Comparison of ENCODE assay signal across 8 cellular contexts in the genomic region with DNA sequence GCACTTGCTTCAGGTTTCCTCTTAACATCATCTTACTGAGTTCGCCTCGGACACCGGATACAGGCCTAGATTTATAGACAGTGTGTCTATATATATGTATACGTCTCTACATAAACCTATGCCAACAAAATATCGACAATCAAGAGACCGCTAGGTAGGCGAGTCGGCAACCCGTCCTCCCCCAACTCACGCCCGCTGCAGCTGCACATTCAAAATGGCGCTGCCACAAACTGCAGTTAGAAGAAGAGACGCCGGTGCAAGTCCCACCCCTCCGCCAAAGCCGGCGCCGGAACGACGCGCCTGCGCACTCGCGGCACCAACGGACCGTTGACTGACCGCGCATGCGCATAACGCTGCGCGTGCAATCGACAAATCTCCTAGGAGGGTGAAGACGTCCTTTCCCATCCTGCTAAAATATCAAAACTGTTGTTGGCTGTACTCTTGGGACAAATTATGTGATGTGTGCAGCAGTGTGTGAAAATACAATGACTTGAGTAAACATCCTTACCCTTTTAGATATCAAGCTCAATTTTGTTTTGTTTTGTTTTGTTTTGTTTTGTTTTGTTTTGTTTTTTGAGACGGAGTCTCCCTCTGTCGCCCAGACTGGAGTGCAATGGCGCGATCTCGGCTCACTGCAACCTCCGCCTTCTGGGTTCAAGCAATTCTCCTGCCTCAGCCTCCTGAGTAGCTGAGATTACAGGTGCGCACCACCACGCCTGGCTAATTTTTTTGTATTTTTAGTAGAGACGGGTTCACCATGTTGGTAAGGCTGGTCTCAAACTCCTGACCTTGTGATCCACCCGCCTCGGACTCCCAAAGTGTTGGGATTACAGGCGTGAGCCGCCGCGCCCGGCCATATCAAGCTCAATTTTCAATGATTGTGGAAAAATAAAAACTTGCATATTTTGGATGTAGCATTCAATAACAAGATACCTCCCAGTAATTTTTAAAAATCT. TPM values are rescaled to one million over a fixed set of nuclear protein-coding genes. Genes with fewer than 3 reads are reported as not detected.
DNase-seq lines count a peak whose midpoint lies in the region; TF ChIP-seq lines count a peak whose summit lies in the region.
"Not testable (repeated sequence)": the region's sequence is repeated elsewhere in the genome, so short reads cannot be mapped to it uniquely, and the experiment has no call there.

A gene with protein sequence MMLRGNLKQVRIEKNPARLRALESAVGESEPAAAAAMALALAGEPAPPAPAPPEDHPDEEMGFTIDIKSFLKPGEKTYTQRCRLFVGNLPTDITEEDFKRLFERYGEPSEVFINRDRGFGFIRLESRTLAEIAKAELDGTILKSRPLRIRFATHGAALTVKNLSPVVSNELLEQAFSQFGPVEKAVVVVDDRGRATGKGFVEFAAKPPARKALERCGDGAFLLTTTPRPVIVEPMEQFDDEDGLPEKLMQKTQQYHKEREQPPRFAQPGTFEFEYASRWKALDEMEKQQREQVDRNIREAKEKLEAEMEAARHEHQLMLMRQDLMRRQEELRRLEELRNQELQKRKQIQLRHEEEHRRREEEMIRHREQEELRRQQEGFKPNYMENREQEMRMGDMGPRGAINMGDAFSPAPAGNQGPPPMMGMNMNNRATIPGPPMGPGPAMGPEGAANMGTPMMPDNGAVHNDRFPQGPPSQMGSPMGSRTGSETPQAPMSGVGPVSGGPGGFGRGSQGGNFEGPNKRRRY (minus strand): TSS at position 219 of the 956 bp plus-strand sequence. CDS start 188 bp downstream, at position 31.

- not testable (repeated sequence) for H3K27me3 ChIP-seq in CD8-positive, alpha-beta memory T cell (ENCODE audit: insufficient read depth, low read length, poor library complexity, severe bottlenecking); effector memory CD4-positive, alpha-beta T cell (replicated peaks; ENCODE audit: control insufficient read depth, insufficient read depth, low read length, poor library complexity, severe bottlenecking)

- H3K4me1 Mint-ChIP-seq in CD8-positive, alpha-beta memory T cell, result not testable (repeated sequence)

- H3K9me3 ChIP-seq in CD8-positive, alpha-beta memory T cell (ENCODE audit: low read length); effector memory CD4-positive, alpha-beta T cell (ENCODE audit: control insufficient read depth, low read length): not testable (repeated sequence)

- H3K27ac Mint-ChIP-seq in CD8-positive, alpha-beta memory T cell, result peak within 1 kb of the TSS; percentile 97 to 99 (median 99)

- CTCF ChIA-PET in CD8-positive, alpha-beta memory T cell (lab: Charles Lee), result interaction anchor here (0.9 to 1.8 kb wide), 7 partner anchors 9 to 335 kb away, joined by 3 to 10 read pairs (median 3); a partner anchor contains a TSS

- H3K9me3 Mint-ChIP-seq in CD8-positive, alpha-beta memory T cell, result not testable (repeated sequence)

- peak within 1 kb of the TSS; percentile 98 to 100 (median 99) for H3K4me3 Mint-ChIP-seq in CD8-positive, alpha-beta memory T cell

- not testable (repeated sequence) for TF ChIP-seq CTCF in GM20000 (IDR thresholded peaks at IDR 0.05; ENCODE audit: extremely low read depth, missing control alignments)

- peak; percentile 93 to 98 (median 94) for DNase-seq in CD8-positive, alpha-beta memory T cell
- DNase-seq in GM20000 (ENCODE audit: low spot score) (peak; percentile 96), HT1080 (ENCODE audit: low read depth) (peak; percentile 93), NOMO-1 treated with DMSO at 0.1 percent for 48 hours (lab: John Stamatoyannopoulos, UW; ENCODE audit: unreplicated experiment) (peak; percentile 96), lung microvascular endothelial cell (ENCODE audit: low read depth in 2 of 2) (peak; percentile 96 to 97)
- peak; percentile 90 to 91 for DNase-seq in activated CD8-positive, alpha-beta memory T cell treated with anti-CD3 and anti-CD28 coated beads for 4 hours (ENCODE audit: low read depth in 2 of 2)
- DNase-seq in effector memory CD4-positive, alpha-beta T cell, result peak; percentile 91 to 95 (median 94)
- DNase-seq in stimulated activated CD4-positive, alpha-beta T cell treated with anti-CD3 and anti-CD28 coated beads, TNF-alpha, amount 100 ng/mL, for 48 hours (ENCODE audit: low read depth in 3 of 3), result peak; percentile 90 to 92 (median 90)

- H3K36me3 Mint-ChIP-seq in CD8-positive, alpha-beta memory T cell, result peaks cover 0 to 15% (median 2%) of the 10 kb centered on the region in 3 donors

- H3K36me3 ChIP-seq in CD8-positive, alpha-beta memory T cell (ENCODE audit: insufficient read depth, low read length); effector memory CD4-positive, alpha-beta T cell (ENCODE audit: control insufficient read depth, insufficient read depth, low read length): not testable (repeated sequence)

- POLR2A ChIA-PET in CD8-positive, alpha-beta memory T cell (lab: Charles Lee), result interaction anchor here (0.5 to 3.8 kb wide), 5 partner anchors 16 to 174 kb away, joined by 3 to 30 read pairs (median 3); a partner anchor contains a TSS

- H3K27ac ChIP-seq in CD8-positive, alpha-beta memory T cell (ENCODE audit: low read depth, low read length), result peak within 1 kb of the TSS; percentile 96
- H3K27ac ChIP-seq in effector memory CD4-positive, alpha-beta T cell (ENCODE audit: insufficient read depth, low read length, poor library complexity, severe bottlenecking), result peak within 1 kb of the TSS; percentile 92

- peak within 1 kb of the TSS; percentile 97 for H3K4me3 ChIP-seq in CD8-positive, alpha-beta memory T cell (ENCODE audit: low read length)
- H3K4me3 ChIP-seq in effector memory CD4-positive, alpha-beta T cell (ENCODE audit: insufficient read depth, low read depth, low read length, poor library complexity, severe bottlenecking), result peak within 1 kb of the TSS; percentile 96

- not testable (repeated sequence) for H3K27me3 Mint-ChIP-seq in CD8-positive, alpha-beta memory T cell

- H3K4me1 ChIP-seq in CD8-positive, alpha-beta memory T cell (ENCODE audit: insufficient read depth, low read length); effector memory CD4-positive, alpha-beta T cell (ENCODE audit: control insufficient read depth, insufficient read depth, low read length, poor library complexity, severe bottlenecking): not testable (repeated sequence)

RNA-seq across cellular contexts. Expression of the gene that starts here (rescaled TPM):
- total RNA-seq in CD8-positive, alpha-beta memory T cell, result 100 to 1,000 TPM; 104 to 112 TPM
- 33.0 TPM for polyA plus RNA-seq in CD8-positive, alpha-beta memory T cell
- total RNA-seq in HT1080 (2014; rRNA removed; shearing (Covaris generic)), result 72.1 and 86.0 TPM in 2 replicates
- 46.0 and 48.8 TPM in 2 replicates for polyA plus RNA-seq in HT1080 (2015; cell fraction: cytosol; rRNA removed)
- 83.1 and 83.6 TPM in 2 replicates for polyA plus RNA-seq in HT1080 (2015; cell fraction: nucleus; rRNA removed)
- 46.6 and 53.6 TPM in 2 replicates for total RNA-seq in lung microvascular endothelial cell

Comparison
In these comparisons a context has a peak if more than half of its experiments do, and no peak if none do; other contexts are left out.
1. Peak in every context shown above with its lines: DNase-seq, H3K4me3 ChIP-seq and H3K27ac ChIP-seq.